Comparison of ENCODE assay signal across 1 cellular context in genomic region chr12:56116267-56117081, GRCh38.
TF ChIP-seq lines count a peak whose summit lies in the region.

RPL41 (plus strand) TSS chr12:56116633.

TF ChIP-seq in GM12878, 131 proteins besides CTCF, POLR2A, EP300 and RAD21 (continued from another document and continues in another):
- no peak for TF ChIP-seq ZNF592 (IDR thresholded peaks at IDR 0.05)
- TF ChIP-seq RCOR1 (conservative IDR thresholded peaks at IDR 0.05; ENCODE audit: low read depth, low read length): no peak
- TF ChIP-seq CHD4 (IDR thresholded peaks at IDR 0.05): no peak
- no peak for TF ChIP-seq CEBPB (IDR thresholded peaks at IDR 0.05; ENCODE audit: borderline replicate concordance in 1 of 2, low read depth in 2 of 2, low read length in 2 of 2)
- TF ChIP-seq STAT3 (IDR thresholded peaks at IDR 0.05; ENCODE audit: low read depth, low read length): no peak
- peak; percentile 88; the same call in 1 of the 2 replicates for TF ChIP-seq RB1 (IDR thresholded peaks at IDR 0.05; ENCODE audit: borderline replicate concordance)
- TF ChIP-seq IRF3 (IDR thresholded peaks at IDR 0.05): no peak
- peak in 1 of 2 experiments; percentile 41; a peak in 1 of 4 replicates for TF ChIP-seq SRF (IDR thresholded peaks at IDR 0.05; ENCODE audit: low read depth in 2 of 2, low read length in 2 of 2)
- no peak for TF ChIP-seq USF2 (IDR thresholded peaks at IDR 0.05; ENCODE audit: borderline replicate concordance, low read depth, low read length)
- TF ChIP-seq ZNF622 (IDR thresholded peaks at IDR 0.05): no peak
- no peak for TF ChIP-seq ZNF274 (IDR thresholded peaks at IDR 0.05; ENCODE audit: insufficient read depth, insufficient read length)
- TF ChIP-seq YBX1 (IDR thresholded peaks at IDR 0.05): no peak
- TF ChIP-seq POLR2AphosphoS2 (IDR thresholded peaks at IDR 0.05; ENCODE audit: low read depth, low read length): peak; percentile 99
- TF ChIP-seq PKNOX1 (IDR thresholded peaks at IDR 0.05): no peak
- TF ChIP-seq FOXK2 (IDR thresholded peaks at IDR 0.05): no peak
- TF ChIP-seq BCL3 (IDR thresholded peaks at IDR 0.05; ENCODE audit: borderline replicate concordance, insufficient read depth, low read depth, low read length, poor library complexity, severe bottlenecking): peak; percentile 47
- TF ChIP-seq RELA (IDR thresholded peaks at IDR 0.05; ENCODE audit: borderline replicate concordance, partially characterized antibody): peak; percentile 61
- TF ChIP-seq RELB (IDR thresholded peaks at IDR 0.05; ENCODE audit: low read depth): peak; percentile 80; the same call in 1 of the 2 replicates
- no peak for TF ChIP-seq USF1 (IDR thresholded peaks at IDR 0.05; ENCODE audit: borderline replicate concordance, extremely low read length, insufficient read depth, low read depth, low read length)
- TF ChIP-seq ZBTB11 (CRISPR knock-in tag; IDR thresholded peaks at IDR 0.05): 0 out of 2 replicates have a peak, but pooled peaks have one; percentile 45
- peak; percentile 50; the same call in 1 of the 2 replicates for TF ChIP-seq GATAD2B (conservative IDR thresholded peaks at IDR 0.05; ENCODE audit: low read depth)
- peak; percentile 62 for TF ChIP-seq ELK1 (IDR thresholded peaks at IDR 0.05; ENCODE audit: low read depth, low read length)
- TF ChIP-seq SREBF2 (IDR thresholded peaks at IDR 0.05; ENCODE audit: low read length): no peak
- peak; percentile 60 for TF ChIP-seq RUNX3 (IDR thresholded peaks at IDR 0.05; ENCODE audit: low read length)
- TF ChIP-seq SMC3 (IDR thresholded peaks at IDR 0.05; ENCODE audit: borderline replicate concordance, low read length): no peak
- TF ChIP-seq HDGF (IDR thresholded peaks at IDR 0.05): no peak; the same call in 1 of the 2 replicates
- no peak for TF ChIP-seq NFXL1 (IDR thresholded peaks at IDR 0.05; ENCODE audit: borderline replicate concordance)
- peak; percentile 68 for TF ChIP-seq BACH1 (IDR thresholded peaks at IDR 0.05; ENCODE audit: borderline replicate concordance)
- no peak for TF ChIP-seq CUX1 (IDR thresholded peaks at IDR 0.05; ENCODE audit: insufficient replicate concordance, low read depth, low read length)
- peak; percentile 53; the same call in 1 of the 2 replicates for TF ChIP-seq SIN3A (IDR thresholded peaks at IDR 0.05; ENCODE audit: low read depth, low read length)
- TF ChIP-seq YY1 (IDR thresholded peaks at IDR 0.05; ENCODE audit: low read depth, low read length): peak; percentile 96
- TF ChIP-seq HDAC6 (IDR thresholded peaks at IDR 0.05; ENCODE audit: unreplicated experiment): peak; percentile 92
- TF ChIP-seq SP1 (IDR thresholded peaks at IDR 0.05; ENCODE audit: low read depth, low read length): peak; percentile 80
- no peak for TF ChIP-seq HDAC2 (IDR thresholded peaks at IDR 0.05)
- peak; percentile 100 for TF ChIP-seq PML (IDR thresholded peaks at IDR 0.05; ENCODE audit: low read length)
- TF ChIP-seq RAD51 (IDR thresholded peaks at IDR 0.05): peak; percentile 7; the same call in 1 of the 2 replicates
- peak; percentile 77 for TF ChIP-seq SPI1 (IDR thresholded peaks at IDR 0.05; ENCODE audit: borderline replicate concordance, insufficient read depth, low read depth, low read length)
- peak; percentile 95 for TF ChIP-seq CREB1 (IDR thresholded peaks at IDR 0.05; ENCODE audit: low read depth)
